ENCODE assay signal across 11 cellular contexts in genomic region chr17:58325289-58325726, GRCh38. TPM values are rescaled to one million over a fixed set of nuclear protein-coding genes. Genes with fewer than 3 reads are reported as not detected.
DNase-seq lines count a peak whose midpoint lies in the region; ATAC-seq, FAIRE-seq and TF ChIP-seq lines count a peak whose summit lies in the region.
"Had no signal": no experiment of that assay in that cellular context is flagged by ENCODE, and none has a peak within 500 bp of the region (broad histone marks: within the 10 kb centered on the region; RNA-seq: fewer than 3 reads in every experiment).

No MANE protein-coding gene starts in this region.

- H3K36me3 ChIP-seq in right atrium auricular region: no peaks in the 10 kb centered on the region
- H3K36me3 ChIP-seq: ascending aorta had no signal

- no peak overlapping the region for H3K27ac ChIP-seq in right atrium auricular region
- peak overlapping the region; percentile 86; the same call in 1 of the 2 replicates for H3K27ac ChIP-seq in VCaP
- H3K27ac ChIP-seq: ascending aorta had no signal

- FAIRE-seq in urothelium cell line (lab: Jason Lieb, UNC): peak; percentile 80

- H3K4me1 ChIP-seq in right atrium auricular region: peaks cover 0 to 10% of the 10 kb centered on the region in 2 donors

- peaks cover 0 to 3% of the 10 kb centered on the region in 2 donors for H3K27me3 ChIP-seq in right atrium auricular region
- H3K27me3 ChIP-seq: ascending aorta had no signal

- ATAC-seq in Right ventricle myocardium superior (ENCODE audit: poor library complexity) (no peak), omental fat pad (ENCODE audit: low FRiP score) (no peak), GM21528 (IDR thresholded peaks at IDR 0.05; ENCODE audit: low FRiP score, unreplicated experiment) (no peak), GM18907 (IDR thresholded peaks at IDR 0.05; ENCODE audit: unreplicated experiment) (no peak)

- TF ChIP-seq CTCF in right atrium auricular region (IDR thresholded peaks at IDR 0.05) (no peak), VCaP (conservative IDR thresholded peaks at IDR 0.05) (no peak), omental fat pad (IDR thresholded peaks at IDR 0.05) (no peak)

- intact Hi-C loops in Right ventricle myocardium superior (cut with DNase I): no loop called here

- no peak overlapping the region for H3K4me3 ChIP-seq in right atrium auricular region

- H3K9me3 ChIP-seq in right atrium auricular region: no peaks in the 10 kb centered on the region
- H3K9me3 ChIP-seq: ascending aorta, left lung had no signal

- peak; percentile 30 for DNase-seq in Right ventricle myocardium superior
- no peak for DNase-seq in right atrium auricular region (ENCODE audit: low spot score)
- peak; percentile 82 for DNase-seq in islet precursor cell
- no peak for DNase-seq in urothelium cell line (ENCODE audit: low spot score)
- DNase-seq in omental fat pad (ENCODE audit: low spot score): no peak
- DNase-seq: SHP77 had no signal

RNA-seq across cellular contexts. Expression of gene TSPOAP1, which starts 3.3 kb away (rescaled TPM):
- total RNA-seq in Right ventricle myocardium superior (13.6 TPM), right atrium auricular region (1 to 10 TPM; 6.1 to 8.5 TPM), omental fat pad (10 to 100 TPM in 1 of 4 donors, 1 to 10 TPM in 3; 1.9 to 13.6 (median 5.4) TPM)

RNA-seq across cellular contexts. Expression of gene SUPT4H1, which starts 26.7 kb away (rescaled TPM):
- total RNA-seq in Right ventricle myocardium superior (59.2 TPM), right atrium auricular region (10 to 100 TPM; 50.0 to 51.4 TPM), omental fat pad (10 to 100 TPM; 42.1 to 49.2 (median 47.3) TPM)

RNA-seq across cellular contexts. Expression of gene MPO, which starts 44.6 kb away (rescaled TPM):
- total RNA-seq in Right ventricle myocardium superior (0.05 TPM), right atrium auricular region (under 1 TPM; 0.12 to 0.30 TPM), omental fat pad (under 1 TPM in 2 of 4 donors, not detected in 2; 0.19 to 0.84 TPM)

Comparison
In these comparisons a context has a peak if more than half of its experiments do, and no peak if none do; other contexts are left out.
1. DNase-seq: peak in Right ventricle myocardium superior (single experiment) and islet precursor cell (single experiment); none in right atrium auricular region (single experiment), urothelium cell line (single experiment) and omental fat pad (single experiment).